In the genomic region with DNA sequence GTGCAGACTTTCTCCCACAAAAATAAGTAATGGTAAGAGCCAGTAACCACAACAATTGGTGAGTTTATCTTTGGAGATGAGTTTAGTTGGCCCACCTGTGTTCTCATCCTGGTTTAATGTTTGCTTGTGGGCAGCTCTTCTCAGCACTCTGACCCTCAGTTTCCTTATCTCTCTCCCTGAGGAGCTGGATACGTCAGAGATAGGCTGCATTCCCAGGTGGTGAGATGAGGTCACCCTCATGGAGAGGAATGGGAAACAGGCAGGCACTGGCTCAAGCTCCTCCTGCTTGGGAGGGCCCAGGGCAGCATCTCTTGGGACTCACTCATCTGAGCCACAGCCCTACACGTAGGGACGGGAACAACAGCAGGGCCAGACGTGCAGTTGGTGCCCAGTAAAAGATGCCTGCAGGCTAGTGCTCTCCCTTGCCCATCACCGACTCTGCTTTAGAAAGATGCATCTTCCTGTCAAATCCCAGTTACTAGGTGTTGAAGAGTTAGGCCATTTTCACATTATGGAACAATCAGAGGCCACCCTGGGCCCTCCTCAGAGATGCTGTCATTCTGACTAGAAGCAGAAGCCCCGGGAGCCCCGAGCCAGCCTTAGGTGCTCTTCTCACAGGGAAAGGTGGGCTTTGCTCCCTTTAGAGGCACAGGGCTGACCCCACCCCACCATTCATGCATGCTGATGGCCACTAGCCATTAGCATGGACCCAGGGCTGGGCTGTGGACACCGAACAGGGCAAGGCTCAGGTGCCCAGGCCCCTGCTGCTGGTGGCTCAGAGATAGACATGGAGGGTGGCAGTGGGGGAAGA, we compare ENCODE assay signal across 13 cellular contexts. TPM values are rescaled to one million over a fixed set of nuclear protein-coding genes. Genes with fewer than 3 reads are reported as not detected.
DNase-seq lines count a peak whose midpoint lies in the region; ATAC-seq and TF ChIP-seq lines count a peak whose summit lies in the region.
"Had no signal": no experiment of that assay in that cellular context is flagged by ENCODE, and none has a peak within 500 bp of the region (broad histone marks: within the 10 kb centered on the region; RNA-seq: fewer than 3 reads in every experiment).

No MANE protein-coding gene starts in this region.

- H3K4me3 ChIP-seq in RWPE2 (ENCODE audit: severe bottlenecking) (no peak overlapping the region), upper lobe of right lung (no peak overlapping the region)
- H3K4me3 ChIP-seq: dorsolateral prefrontal cortex had no signal

- TF ChIP-seq CTCF in RWPE2 (IDR thresholded peaks at IDR 0.05; ENCODE audit: poor library complexity, severe bottlenecking) (no peak), upper lobe of right lung (IDR thresholded peaks at IDR 0.05) (no peak)

- no peaks in the 10 kb centered on the region for H3K9me3 Mint-ChIP-seq in effector memory CD8-positive, alpha-beta T cell
- H3K9me3 Mint-ChIP-seq: T-helper 1 cell treated with Interleukin-12 subunit alpha and Interleukin-12 subunit beta and Interleukin-4 antibody, amounts not matched to agents 30 μg/mL and 1 μg/mL, for 36 hours had no signal

- peak; percentile 85 for ATAC-seq in RWPE2 (ENCODE audit: low read depth)
- ATAC-seq in effector memory CD8-positive, alpha-beta T cell (replicated peaks), result no peak
- ATAC-seq in upper lobe of right lung, result peak; percentile 81

- H3K27me3 ChIP-seq in RWPE2 (ENCODE audit: insufficient read depth, poor library complexity, severe bottlenecking) (no peaks in the 10 kb centered on the region), upper lobe of right lung (no peaks in the 10 kb centered on the region)
- H3K27me3 ChIP-seq: dorsolateral prefrontal cortex had no signal

- H3K27ac Mint-ChIP-seq in effector memory CD8-positive, alpha-beta T cell, result peak overlapping the region; percentile 66 to 75

- H3K4me3 Mint-ChIP-seq in effector memory CD8-positive, alpha-beta T cell, result no peak overlapping the region
- H3K4me3 Mint-ChIP-seq: T-helper 1 cell treated with Interleukin-12 subunit alpha and Interleukin-12 subunit beta and Interleukin-4 antibody, amounts not matched to agents 30 μg/mL and 1 μg/mL, for 36 hours had no signal

- H3K36me3 ChIP-seq in RWPE2 (ENCODE audit: low read depth) (no peaks in the 10 kb centered on the region), upper lobe of right lung (peaks cover 90% of the 10 kb centered on the region)

- no peaks in the 10 kb centered on the region for H3K4me1 Mint-ChIP-seq in effector memory CD8-positive, alpha-beta T cell (ENCODE audit: low read depth in 2 of 2)

- no peaks in the 10 kb centered on the region for H3K4me1 ChIP-seq in RWPE2 (ENCODE audit: insufficient read depth, poor library complexity, severe bottlenecking)
- no peaks in the 10 kb centered on the region for H3K4me1 ChIP-seq in upper lobe of right lung

- intact Hi-C loops in upper lobe of right lung (cut with DNase I), result no loop called here

- DNase-seq in RWPE2 (ENCODE audit: low spot score) (no peak), iPS-NIHi7 (ENCODE audit: extremely low spot score) (peak; percentile 42), upper lobe of right lung (no peak), medulla oblongata (ENCODE audit: extremely low spot score) (no peak)
- no peak for DNase-seq in effector memory CD8-positive, alpha-beta T cell
- DNase-seq in activated naive CD4-positive, alpha-beta T cell treated with Interleukin-2 at 50 U/mL for 16 hours, result no peak
- no peak for DNase-seq in activated naive CD4-positive, alpha-beta T cell (lab: John Stamatoyannopoulos, UW)
- DNase-seq: activated naive CD4-positive, alpha-beta T cell treated with anti-CD3 and anti-CD28 coated beads, Interleukin-2, amount 50 U/mL, for 16 hours; dorsolateral prefrontal cortex; hippocampal formation had no signal

- peaks cover 37% of the 10 kb centered on the region for H3K36me3 Mint-ChIP-seq in effector memory CD8-positive, alpha-beta T cell (ENCODE audit: insufficient read depth)

- H3K27me3 Mint-ChIP-seq in effector memory CD8-positive, alpha-beta T cell, result no peaks in the 10 kb centered on the region

- H3K27ac ChIP-seq in RWPE2 (ENCODE audit: poor library complexity, severe bottlenecking) (no peak overlapping the region), upper lobe of right lung (no peak overlapping the region)

- no peaks in the 10 kb centered on the region for H3K9me3 ChIP-seq in RWPE2 (ENCODE audit: severe bottlenecking)
- no peaks in the 10 kb centered on the region for H3K9me3 ChIP-seq in upper lobe of right lung

RNA-seq across cellular contexts. Expression of gene GRIP2, which starts 59.7 kb away (rescaled TPM):
- total RNA-seq in upper lobe of right lung, result 0.52 TPM
- total RNA-seq: activated CD8-positive, alpha-beta memory T cell treated with anti-CD3 and anti-CD28 coated beads for 36 hours; OCI-LY7 had no signal
